Comparison of ENCODE assay signal across 8 cellular contexts in genomic region chr11:126989942-126990715, GRCh38. TPM values are rescaled to one million over a fixed set of nuclear protein-coding genes. Genes with fewer than 3 reads are reported as not detected.
DNase-seq lines count a peak whose midpoint lies in the region; ATAC-seq and TF ChIP-seq lines count a peak whose summit lies in the region.

No MANE protein-coding gene starts in this region.

- H3K4me3 ChIP-seq in endodermal cell (ENCODE audit: low read length) = no peak overlapping the region

- peaks cover 42% of the 10 kb centered on the region for H3K27me3 ChIP-seq in endodermal cell (ENCODE audit: control insufficient read depth, insufficient read depth, low read length, poor library complexity, severe bottlenecking)

- CTCF ChIA-PET in activated CD8-positive, alpha-beta T cell treated with anti-CD3 and anti-CD28 coated beads for 36 hours (lab: Charles Lee) = interaction anchor here (0.6 to 2.2 kb wide), 19 partner anchors 9 to 548 kb away, joined by 3 to 13 read pairs (median 3); partner anchors contain the start of gene KIRREL3

- no peaks in the 10 kb centered on the region for H3K36me3 Mint-ChIP-seq in activated CD8-positive, alpha-beta T cell treated with anti-CD3 and anti-CD28 coated beads for 36 hours (ENCODE audit: low read depth)
- no peaks in the 10 kb centered on the region for H3K36me3 Mint-ChIP-seq in endodermal cell (ENCODE audit: low read depth)
- H3K36me3 Mint-ChIP-seq in mesothelial cell of epicardium = no peaks in the 10 kb centered on the region

- no peaks in the 10 kb centered on the region for H3K36me3 ChIP-seq in endodermal cell (ENCODE audit: control insufficient read depth, insufficient read depth, low read length)

- peaks cover 16% of the 10 kb centered on the region for H3K27me3 Mint-ChIP-seq in activated CD8-positive, alpha-beta T cell treated with anti-CD3 and anti-CD28 coated beads for 36 hours
- H3K27me3 Mint-ChIP-seq in endodermal cell (ENCODE audit: insufficient read depth) (peaks cover 37% of the 10 kb centered on the region), mesothelial cell of epicardium (ENCODE audit: low read depth) (peaks cover 79% of the 10 kb centered on the region)

- DNase-seq in Ammon's horn (ENCODE audit: low spot score) (peak; percentile 87), NCI-H524 treated with DMSO at 0.1 percent for 48 hours (lab: John Stamatoyannopoulos, UW) (peak; percentile 28), endodermal cell (peak; percentile 98), mesothelial cell of epicardium (ENCODE audit: low spot score in 2 of 2, unreplicated experiment in 2 of 2) (peak; percentile 64 to 87)
- peak; percentile 68 for DNase-seq in activated CD8-positive, alpha-beta T cell treated with anti-CD3 and anti-CD28 coated beads for 36 hours
- peak; percentile 33 for DNase-seq in stimulated activated CD8-positive, alpha-beta memory T cell treated with anti-CD3 and anti-CD28 coated beads, Interleukin-4, amount 100 ng/mL, for 24 hours (ENCODE audit: low read depth)

- no peaks in the 10 kb centered on the region for H3K4me1 ChIP-seq in endodermal cell (ENCODE audit: control insufficient read depth, insufficient read depth, low read length)

- WGBS in endodermal cell (ENCODE audit: insufficient coverage in 1 of 2, insufficient read length in 1 of 2), 2 experiments = 33 to 55% methylated on average over 6 to 22 of the region's 22 CpGs

- no peak overlapping the region for H3K4me3 Mint-ChIP-seq in activated CD8-positive, alpha-beta T cell treated with anti-CD3 and anti-CD28 coated beads for 36 hours
- H3K4me3 Mint-ChIP-seq in endodermal cell (peak overlapping the region; percentile 23), mesothelial cell of epicardium (no peak overlapping the region)

- no peak overlapping the region for H3K27ac Mint-ChIP-seq in activated CD8-positive, alpha-beta T cell treated with anti-CD3 and anti-CD28 coated beads for 36 hours
- H3K27ac Mint-ChIP-seq in endodermal cell = no peak overlapping the region
- H3K27ac Mint-ChIP-seq in mesothelial cell of epicardium = no peak overlapping the region

- intact Hi-C loops in activated CD8-positive, alpha-beta T cell treated with anti-CD3 and anti-CD28 coated beads for 36 hours (cut with micrococcal nuclease) = loop anchor here (5.0 to 10.0 kb wide), 2 partner anchors 273 to 545 kb away; no protein-coding TSS in a partner anchor

- no peak overlapping the region for H3K9ac ChIP-seq in endodermal cell (ENCODE audit: extremely low read depth, low read length, poor library complexity, severe bottlenecking)

- H3K4me1 Mint-ChIP-seq in activated CD8-positive, alpha-beta T cell treated with anti-CD3 and anti-CD28 coated beads for 36 hours (ENCODE audit: low read depth) = no peaks in the 10 kb centered on the region
- H3K4me1 Mint-ChIP-seq in endodermal cell (no peaks in the 10 kb centered on the region), mesothelial cell of epicardium (peaks cover 6% of the 10 kb centered on the region)

- no peak overlapping the region for H3K27ac ChIP-seq in endodermal cell (ENCODE audit: low read depth, low read length)

- TF ChIP-seq CTCF in activated CD8-positive, alpha-beta T cell treated with anti-CD3 and anti-CD28 coated beads for 36 hours (IDR thresholded peaks at IDR 0.05) = peak; percentile 84
- TF ChIP-seq CTCF in endodermal cell (conservative IDR thresholded peaks at IDR 0.05) = peak; percentile 95
- TF ChIP-seq CTCF in mesothelial cell of epicardium (IDR thresholded peaks at IDR 0.05; ENCODE audit: unreplicated experiment) = peak; percentile 88

- H3K9me3 Mint-ChIP-seq in activated CD8-positive, alpha-beta T cell treated with anti-CD3 and anti-CD28 coated beads for 36 hours = no peaks in the 10 kb centered on the region
- H3K9me3 Mint-ChIP-seq in endodermal cell = no peaks in the 10 kb centered on the region
- H3K9me3 Mint-ChIP-seq in mesothelial cell of epicardium = no peaks in the 10 kb centered on the region

- no peaks in the 10 kb centered on the region for H3K9me3 ChIP-seq in endodermal cell (ENCODE audit: control insufficient read depth, low read length)

- POLR2A ChIA-PET in activated CD8-positive, alpha-beta T cell treated with anti-CD3 and anti-CD28 coated beads for 36 hours (lab: Charles Lee) = interaction anchor here (0.7 kb wide), 1 partner anchor 34 kb away, joined by 3 read pairs; no protein-coding TSS in a partner anchor

- ATAC-seq in GM18909 (IDR thresholded peaks at IDR 0.05; ENCODE audit: poor library complexity, unreplicated experiment) (peak; percentile 89), HG03354 (IDR thresholded peaks at IDR 0.05; ENCODE audit: poor library complexity, severe bottlenecking, unreplicated experiment) (peak; percentile 94)
- peak; percentile 84 for ATAC-seq in activated CD8-positive, alpha-beta T cell treated with anti-CD3 and anti-CD28 coated beads for 36 hours

RNA-seq across cellular contexts. Expression of gene KIRREL3, which starts 10.4 kb away (rescaled TPM):
- total RNA-seq in activated CD8-positive, alpha-beta T cell treated with anti-CD3 and anti-CD28 coated beads for 36 hours = not detected
- 1 to 10 TPM; 1.1 to 1.4 TPM for total RNA-seq in endodermal cell
- polyA plus RNA-seq in endodermal cell (2013, experiment 1 of 2) = 2.8 TPM
- 4.0 TPM for polyA plus RNA-seq in endodermal cell (2013, experiment 2 of 2)
- 0.31 to 1.8 TPM (median 0.95 TPM) in 3 replicates for total RNA-seq in mesothelial cell of epicardium

Comparison
In these comparisons a context has a peak if more than half of its experiments do, and no peak if none do; other contexts are left out.
1. DNase-seq: peak in every context shown above with its lines; median percentile 98 in endodermal cell; 87 in Ammon's horn; 76 in mesothelial cell of epicardium; 68 in activated CD8-positive, alpha-beta T cell treated with anti-CD3 and anti-CD28 coated beads for 36 hours; 33 in stimulated activated CD8-positive, alpha-beta memory T cell treated with anti-CD3 and anti-CD28 coated beads, Interleukin-4, amount 100 ng/mL, for 24 hours; 28 in NCI-H524 treated with DMSO at 0.1 percent for 48 hours.